ENCODE assay signal across 1 cellular context in the genomic region with DNA sequence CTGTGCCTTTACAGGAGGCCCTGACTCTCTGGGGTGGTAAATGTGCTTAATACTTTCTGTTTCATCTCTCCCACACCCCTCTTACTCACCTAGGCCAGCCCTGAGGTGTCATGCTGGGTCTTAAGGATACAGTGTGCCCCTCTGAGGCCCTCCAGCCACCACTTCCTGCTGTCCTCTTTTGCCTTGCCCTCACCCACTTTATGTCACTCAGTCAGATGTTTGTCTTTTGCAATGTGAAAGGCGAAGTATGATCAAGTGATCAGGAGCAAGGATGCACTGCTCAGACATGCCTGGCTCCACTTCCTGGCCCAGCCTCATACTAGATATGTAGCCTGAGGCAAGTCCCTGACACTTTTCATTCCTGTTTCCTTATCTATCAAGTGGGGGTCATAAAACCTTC.
TF ChIP-seq lines count a peak whose summit lies in the region.

No MANE protein-coding gene starts in this region.

TF ChIP-seq in GM12878, 131 proteins besides CTCF, POLR2A, EP300 and RAD21 (continued from another document):
- TF ChIP-seq HSF1 (IDR thresholded peaks at IDR 0.05; ENCODE audit: low read depth, low read length) (no peak), BCL11A (IDR thresholded peaks at IDR 0.05; ENCODE audit: low read depth, low read length) (no peak), SP1 (IDR thresholded peaks at IDR 0.05; ENCODE audit: low read depth, low read length) (no peak), KAT2A (conservative IDR thresholded peaks at IDR 0.05; ENCODE audit: control insufficient read depth, low read depth, low read length) (no peak)
TF ChIP-seq in GM12878: peak in this region for 0.
